ENCODE assay signal across 12 cellular contexts in genomic region chr6:106279179-106279578, GRCh38. TPM values are rescaled to one million over a fixed set of nuclear protein-coding genes. Genes with fewer than 3 reads are reported as not detected.
A peak's percentile ranks its signal among the peaks of the same experiment; 100 is the strongest.
DNase-seq lines count a peak whose midpoint lies in the region; ATAC-seq and TF ChIP-seq lines count a peak whose summit lies in the region.
"Had no signal": no experiment of that assay in that cellular context is flagged by ENCODE, and none has a peak within 500 bp of the region (broad histone marks: within the 10 kb centered on the region; RNA-seq: fewer than 3 reads in every experiment).

No MANE protein-coding gene starts in this region.

- 44% methylated on average over 1 of the region's 1 CpG for WGBS in smooth muscle cell (ENCODE audit: low lambda C conversion rate)

- H3K9me3 ChIP-seq in smooth muscle cell (replicated peaks; ENCODE audit: low read depth): no peaks in the 10 kb centered on the region
- H3K9me3 ChIP-seq: ascending aorta, neutrophil had no signal

- no peaks in the 10 kb centered on the region for H3K27me3 Mint-ChIP-seq in activated CD4-positive, alpha-beta T cell treated with anti-CD3 and anti-CD28 coated beads, Interleukin-2, amount 10 ng/mL, durations not matched to agents 24 days and 14 days
- no peaks in the 10 kb centered on the region for H3K27me3 Mint-ChIP-seq in activated naive CD4-positive, alpha-beta T cell treated with anti-CD3 and anti-CD28 coated beads, Interleukin-2, amount 10 ng/mL, durations not matched to agents 7 days and 5 days

- no peak overlapping the region for H3K9ac ChIP-seq in smooth muscle cell (ENCODE audit: low read depth)

- no peak overlapping the region for H3K4me3 ChIP-seq in NB4 (ENCODE audit: low read depth, low read length)
- no peak overlapping the region for H3K4me3 ChIP-seq in brain microvascular endothelial cell (ENCODE audit: low read depth, low read length)
- H3K4me3 ChIP-seq in smooth muscle cell: no peak overlapping the region
- H3K4me3 ChIP-seq: ascending aorta had no signal

- peak overlapping the region; percentile 4 for H3K4me2 ChIP-seq in smooth muscle cell

- CTCF ChIA-PET in activated naive CD4-positive, alpha-beta T cell treated with anti-CD3 and anti-CD28 coated beads, Interleukin-2, amount 10 ng/mL, durations not matched to agents 7 days and 5 days (lab: Charles Lee): interaction anchor here (0.7 to 1.3 kb wide), 2 partner anchors 12 to 50 kb away, joined by 3 read pairs; no protein-coding TSS in a partner anchor

- H3K4me1 ChIP-seq in smooth muscle cell (ENCODE audit: low read depth): peaks cover 12% of the 10 kb centered on the region
- H3K4me1 ChIP-seq: ascending aorta had no signal

- in situ Hi-C loops in brain microvascular endothelial cell (cut with HindIII; ENCODE audit: low pct_ligation_motif_present, low sequenced_read_pairs): no loop called here

- no peak for ATAC-seq in GM21447 (IDR thresholded peaks at IDR 0.05; ENCODE audit: unreplicated experiment)

- TF ChIP-seq CTCF in NB4 (IDR thresholded peaks at IDR 0.05; ENCODE audit: low read depth, low read length) (no peak), brain microvascular endothelial cell (IDR thresholded peaks at IDR 0.05; ENCODE audit: low read depth, low read length, missing control alignments) (no peak), smooth muscle cell (IDR thresholded peaks at IDR 0.05; ENCODE audit: borderline replicate concordance, insufficient read depth, poor library complexity, severe bottlenecking) (no peak)

- H3K9me3 Mint-ChIP-seq in activated CD4-positive, alpha-beta T cell treated with anti-CD3 and anti-CD28 coated beads, Interleukin-2, amount 10 ng/mL, durations not matched to agents 24 days and 14 days: no peaks in the 10 kb centered on the region
- no peaks in the 10 kb centered on the region for H3K9me3 Mint-ChIP-seq in activated naive CD4-positive, alpha-beta T cell treated with anti-CD3 and anti-CD28 coated beads, Interleukin-2, amount 10 ng/mL, durations not matched to agents 7 days and 5 days

- peaks cover 34% of the 10 kb centered on the region for H3K4me1 Mint-ChIP-seq in activated CD4-positive, alpha-beta T cell treated with anti-CD3 and anti-CD28 coated beads, Interleukin-2, amount 10 ng/mL, durations not matched to agents 24 days and 14 days
- peaks cover 12% of the 10 kb centered on the region for H3K4me1 Mint-ChIP-seq in activated naive CD4-positive, alpha-beta T cell treated with anti-CD3 and anti-CD28 coated beads, Interleukin-2, amount 10 ng/mL, durations not matched to agents 7 days and 5 days

- H3K27me3 ChIP-seq in brain microvascular endothelial cell (replicated peaks) (no peaks in the 10 kb centered on the region), smooth muscle cell (ENCODE audit: low read depth) (no peaks in the 10 kb centered on the region)
- H3K27me3 ChIP-seq: ascending aorta, neutrophil had no signal

- no peak overlapping the region for H3K4me3 Mint-ChIP-seq in activated CD4-positive, alpha-beta T cell treated with anti-CD3 and anti-CD28 coated beads, Interleukin-2, amount 10 ng/mL, durations not matched to agents 24 days and 14 days
- H3K4me3 Mint-ChIP-seq in activated naive CD4-positive, alpha-beta T cell treated with anti-CD3 and anti-CD28 coated beads, Interleukin-2, amount 10 ng/mL, durations not matched to agents 7 days and 5 days: no peak overlapping the region

- H3K36me3 Mint-ChIP-seq in activated CD4-positive, alpha-beta T cell treated with anti-CD3 and anti-CD28 coated beads, Interleukin-2, amount 10 ng/mL, durations not matched to agents 24 days and 14 days (ENCODE audit: low read depth): peaks cover 29% of the 10 kb centered on the region
- H3K36me3 Mint-ChIP-seq in activated naive CD4-positive, alpha-beta T cell treated with anti-CD3 and anti-CD28 coated beads, Interleukin-2, amount 10 ng/mL, durations not matched to agents 7 days and 5 days: peaks cover 19% of the 10 kb centered on the region

- TF ChIP-seq POLR2A in NB4 (IDR thresholded peaks at IDR 0.05; ENCODE audit: extremely low read depth, insufficient read length): no peak

- DNase-seq in activated CD4-positive, alpha-beta T cell treated with anti-CD3 and anti-CD28 coated beads, Interleukin-2, amount 10 ng/mL, durations not matched to agents 24 days and 14 days: no peak
- DNase-seq in activated CD4-positive, alpha-beta T cell treated with anti-CD3 and anti-CD28 coated beads, Interleukin-2, amount 50 U/mL, for 48 hours: no peak
- DNase-seq in NB4 (ENCODE audit: low read depth): peak; percentile 12
- peak; percentile 52 for DNase-seq in brain microvascular endothelial cell
- no peak for DNase-seq in smooth muscle cell (lab: John Stamatoyannopoulos, UW; ENCODE audit: unreplicated experiment)
- DNase-seq in NCI-H524 treated with DMSO at 0.1 percent for 48 hours (lab: John Stamatoyannopoulos, UW): no peak
- DNase-seq in activated naive CD4-positive, alpha-beta T cell treated with anti-CD3 and anti-CD28 coated beads, Interleukin-2, amount 10 ng/mL, durations not matched to agents 7 days and 5 days: no peak
- DNase-seq: activated T-cell treated with anti-CD3 and anti-CD28 coated beads, Interleukin-2, amount 50 U/mL, for 48 hours; DMS 273 treated with DMSO at 0.1 percent for 48 hours had no signal

- peaks cover 26% of the 10 kb centered on the region for H3K79me2 ChIP-seq in smooth muscle cell (ENCODE audit: low read depth)

- peak overlapping the region; percentile 48 for H3K27ac Mint-ChIP-seq in activated CD4-positive, alpha-beta T cell treated with anti-CD3 and anti-CD28 coated beads, Interleukin-2, amount 10 ng/mL, durations not matched to agents 24 days and 14 days
- H3K27ac Mint-ChIP-seq in activated naive CD4-positive, alpha-beta T cell treated with anti-CD3 and anti-CD28 coated beads, Interleukin-2, amount 10 ng/mL, durations not matched to agents 7 days and 5 days: no peak overlapping the region

- H3K27ac ChIP-seq in brain microvascular endothelial cell (no peak overlapping the region), smooth muscle cell (ENCODE audit: low read depth) (peak overlapping the region; percentile 34)
- H3K27ac ChIP-seq: ascending aorta, neutrophil had no signal

- H4K20me1 ChIP-seq in smooth muscle cell (ENCODE audit: low read depth): peaks cover 22% of the 10 kb centered on the region

- no peaks in the 10 kb centered on the region for H3F3A ChIP-seq in smooth muscle cell (ENCODE audit: low read depth)

- H3K36me3 ChIP-seq in brain microvascular endothelial cell (replicated peaks) (no peaks in the 10 kb centered on the region), smooth muscle cell (ENCODE audit: low read depth) (no peaks in the 10 kb centered on the region)

- intact Hi-C loops in activated CD4-positive, alpha-beta T cell treated with anti-CD3 and anti-CD28 coated beads, Interleukin-2, amount 10 ng/mL, durations not matched to agents 24 days and 14 days (cut with micrococcal nuclease): loop anchor here (5.0 kb wide), 1 partner anchor 33 kb away; no protein-coding TSS in a partner anchor

- H2AFZ ChIP-seq in smooth muscle cell (ENCODE audit: low read depth): no peak overlapping the region

RNA-seq across cellular contexts. Expression of gene ATG5, which starts 46.4 kb away (rescaled TPM):
- total RNA-seq in activated CD4-positive, alpha-beta T cell treated with anti-CD3 and anti-CD28 coated beads, Interleukin-2, amount 10 ng/mL, durations not matched to agents 24 days and 14 days: 29.5 and 30.7 TPM in 2 replicates
- 33.7 and 50.4 TPM in 2 replicates for total RNA-seq in smooth muscle cell
- 30.1 and 34.4 TPM in 2 replicates for polyA plus RNA-seq in smooth muscle cell

Comparison
In these comparisons a context has a peak if more than half of its experiments do, and no peak if none do; other contexts are left out.
1. DNase-seq: peak in NB4 (single experiment) and brain microvascular endothelial cell (single experiment); none in activated CD4-positive, alpha-beta T cell treated with anti-CD3 and anti-CD28 coated beads, Interleukin-2, amount 10 ng/mL, durations not matched to agents 24 days and 14 days (single experiment), activated CD4-positive, alpha-beta T cell treated with anti-CD3 and anti-CD28 coated beads, Interleukin-2, amount 50 U/mL, for 48 hours (0 of 2), smooth muscle cell (single experiment), NCI-H524 treated with DMSO at 0.1 percent for 48 hours (single experiment) and activated naive CD4-positive, alpha-beta T cell treated with anti-CD3 and anti-CD28 coated beads, Interleukin-2, amount 10 ng/mL, durations not matched to agents 7 days and 5 days (single experiment).